ENCODE assay signal across 24 cellular contexts in genomic region chr2:167712275-167712674, GRCh38.
DNase-seq lines count a peak whose midpoint lies in the region; ATAC-seq and TF ChIP-seq lines count a peak whose summit lies in the region.
"Had no signal": no experiment of that assay in that cellular context is flagged by ENCODE, and none has a peak within 500 bp of the region (broad histone marks: within the 10 kb centered on the region; RNA-seq: fewer than 3 reads in every experiment).

No MANE protein-coding gene starts in this region.

- no peak overlapping the region for H3K9ac ChIP-seq in mesendoderm (ENCODE audit: low read length)
- H3K9ac ChIP-seq: BLaER1 treated with 17β-estradiol and CSF1 and Interleukin-3, amounts not matched to agents 10 nM and 100 nM had no signal

- H3K4ac ChIP-seq in mesendoderm (ENCODE audit: low read depth, low read length) = no peak overlapping the region

- no peaks in the 10 kb centered on the region for H3K79me2 ChIP-seq in mesendoderm (ENCODE audit: control insufficient read depth, insufficient read depth, low read length)

- H3K79me1 ChIP-seq in mesendoderm (ENCODE audit: low read length) = no peaks in the 10 kb centered on the region

- no peak overlapping the region for H4K8ac ChIP-seq in mesendoderm (ENCODE audit: low read depth, low read length)

- H2AK5ac ChIP-seq in mesendoderm (ENCODE audit: low read length) = no peak overlapping the region

- H2BK5ac ChIP-seq in mesendoderm (ENCODE audit: low read length) = no peak overlapping the region

- DNase-seq in NCI-H82 (lab: John Stamatoyannopoulos, UW) (peak; percentile 74), WTC11 (ENCODE audit: low spot score) (no peak), mesendoderm (peak; percentile 41), retinal pigment epithelial cell (ENCODE audit: low read depth) (peak; percentile 13), COLO668 (lab: John Stamatoyannopoulos, UW; ENCODE audit: unreplicated experiment) (no peak), midbrain (lab: John Stamatoyannopoulos, UW) (no peak), activated T-cell treated with anti-CD3 and anti-CD28 coated beads for 4 hours (no peak)
- DNase-seq: AML-193; CD4-positive, alpha-beta T cell; CD8-positive, alpha-beta T cell; COR-L47; DMS 273 treated with DMSO at 0.1 percent for 48 hours; DMS153; DMS53; DMS79; DND-41; EL; GDM1 had no signal

- peaks cover 11% of the 10 kb centered on the region for H3K36me3 Mint-ChIP-seq in WTC11
- H3K36me3 Mint-ChIP-seq: CD8-positive, alpha-beta T cell had no signal

- POLR2A ChIA-PET in WTC11 (lab: Charles Lee) = no interaction called here

- H3K36me3 ChIP-seq in mesendoderm (ENCODE audit: control insufficient read depth, insufficient read depth, low read length) = no peaks in the 10 kb centered on the region
- H3K36me3 ChIP-seq: BLaER1 treated with 17β-estradiol and CSF1 and Interleukin-3, amounts not matched to agents 10 nM and 100 nM had no signal

- H3K4me3 ChIP-seq in mesendoderm (ENCODE audit: low read length) (no peak overlapping the region), retinal pigment epithelial cell (ENCODE audit: low read length) (no peak overlapping the region)
- H3K4me3 ChIP-seq: A549; BLaER1 treated with 17β-estradiol and CSF1 and Interleukin-3, amounts not matched to agents 10 nM and 100 nM; GM12878 had no signal

- H3K27me3 Mint-ChIP-seq in WTC11 (ENCODE audit: low read depth) = no peaks in the 10 kb centered on the region
- H3K27me3 Mint-ChIP-seq: B cell; CD4-positive, alpha-beta T cell had no signal

- H3K27me3 ChIP-seq in mesendoderm (ENCODE audit: insufficient read depth, low read length, poor library complexity) = no peaks in the 10 kb centered on the region
- H3K27me3 ChIP-seq: BLaER1 treated with 17β-estradiol and CSF1 and Interleukin-3, amounts not matched to agents 10 nM and 100 nM had no signal

- no peaks in the 10 kb centered on the region for H3K4me1 ChIP-seq in mesendoderm (ENCODE audit: control insufficient read depth, low read depth, low read length)
- H3K4me1 ChIP-seq: A549; BLaER1 treated with 17β-estradiol and CSF1 and Interleukin-3, amounts not matched to agents 10 nM and 100 nM had no signal

- no peak overlapping the region for H3K56ac ChIP-seq in mesendoderm (ENCODE audit: low read length)

- no peak overlapping the region for H4K5ac ChIP-seq in mesendoderm (ENCODE audit: low read length)

- TF ChIP-seq CTCF in WTC11 (IDR thresholded peaks at IDR 0.05) = no peak
- TF ChIP-seq CTCF in retinal pigment epithelial cell (conservative IDR thresholded peaks at IDR 0.05; ENCODE audit: low read depth, low read length) = no peak

- H2BK15ac ChIP-seq in mesendoderm (replicated peaks; ENCODE audit: low read depth) = no peak overlapping the region

- ATAC-seq in WTC11 = peak; percentile 58
- ATAC-seq: A549; CD8-positive, alpha-beta T cell; GM12878 had no signal

- H3K9me3 Mint-ChIP-seq in WTC11 = peaks cover 23% of the 10 kb centered on the region
- H3K9me3 Mint-ChIP-seq: CD4-positive, alpha-beta T cell; CD8-positive, alpha-beta T cell had no signal

- no peak overlapping the region for H3K27ac Mint-ChIP-seq in WTC11
- H3K27ac Mint-ChIP-seq: B cell; CD4-positive, alpha-beta T cell; CD8-positive, alpha-beta T cell had no signal

- H3K27ac ChIP-seq in mesendoderm (ENCODE audit: low read depth, low read length) = peak overlapping the region; percentile 36
- H3K27ac ChIP-seq: 22Rv1; A549; BLaER1 treated with 17β-estradiol and CSF1 and Interleukin-3, amounts not matched to agents 10 nM and 100 nM; C4-2B had no signal

- no peak overlapping the region for H3K4me2 ChIP-seq in mesendoderm (ENCODE audit: low read length)
- H3K4me2 ChIP-seq: A549; BLaER1 treated with 17β-estradiol and CSF1 and Interleukin-3, amounts not matched to agents 10 nM and 100 nM had no signal

- WGBS in mesendoderm (ENCODE audit: extremely low coverage, insufficient coverage, low lambda C conversion rate) = no CpG with 5 or more reads among the region's 1 CpG

- H2BK120ac ChIP-seq in mesendoderm (ENCODE audit: low read depth, low read length) = no peak overlapping the region

- H3K4me1 Mint-ChIP-seq in WTC11 = peaks cover 6% of the 10 kb centered on the region
- H3K4me1 Mint-ChIP-seq: B cell had no signal

- CTCF ChIA-PET in WTC11 (lab: Charles Lee) = no interaction called here

- no peak overlapping the region for H3K4me3 Mint-ChIP-seq in WTC11
- H3K4me3 Mint-ChIP-seq: B cell; CD4-positive, alpha-beta T cell; CD8-positive, alpha-beta T cell had no signal

- H3K18ac ChIP-seq in mesendoderm (ENCODE audit: low read length) = no peak overlapping the region

- no peak overlapping the region for H3K23ac ChIP-seq in mesendoderm (ENCODE audit: low read length)

TF ChIP-seq in WTC11, 78 proteins besides CTCF, POLR2A, EP300 and RAD21:
- TF ChIP-seq ZNF263 (CRISPR knock-in tag; IDR thresholded peaks at IDR 0.05; ENCODE audit: low read depth) (no peak), ATF2 (CRISPR knock-in tag; IDR thresholded peaks at IDR 0.05; ENCODE audit: borderline replicate concordance, low read depth) (no peak), CDX4 (CRISPR knock-in tag; IDR thresholded peaks at IDR 0.05; ENCODE audit: borderline replicate concordance) (no peak), STAT6 (CRISPR knock-in tag; conservative IDR thresholded peaks at IDR 0.05; ENCODE audit: low read depth) (no peak)

Comparison
In these comparisons a context has a peak if more than half of its experiments do, and no peak if none do; other contexts are left out.
1. DNase-seq: peak in NCI-H82 (single experiment), mesendoderm (single experiment) and retinal pigment epithelial cell (single experiment); none in WTC11 (single experiment), COLO668 (single experiment), midbrain (single experiment) and activated T-cell treated with anti-CD3 and anti-CD28 coated beads for 4 hours (single experiment).